ENCODE assay signal across 17 cellular contexts in the genomic region with DNA sequence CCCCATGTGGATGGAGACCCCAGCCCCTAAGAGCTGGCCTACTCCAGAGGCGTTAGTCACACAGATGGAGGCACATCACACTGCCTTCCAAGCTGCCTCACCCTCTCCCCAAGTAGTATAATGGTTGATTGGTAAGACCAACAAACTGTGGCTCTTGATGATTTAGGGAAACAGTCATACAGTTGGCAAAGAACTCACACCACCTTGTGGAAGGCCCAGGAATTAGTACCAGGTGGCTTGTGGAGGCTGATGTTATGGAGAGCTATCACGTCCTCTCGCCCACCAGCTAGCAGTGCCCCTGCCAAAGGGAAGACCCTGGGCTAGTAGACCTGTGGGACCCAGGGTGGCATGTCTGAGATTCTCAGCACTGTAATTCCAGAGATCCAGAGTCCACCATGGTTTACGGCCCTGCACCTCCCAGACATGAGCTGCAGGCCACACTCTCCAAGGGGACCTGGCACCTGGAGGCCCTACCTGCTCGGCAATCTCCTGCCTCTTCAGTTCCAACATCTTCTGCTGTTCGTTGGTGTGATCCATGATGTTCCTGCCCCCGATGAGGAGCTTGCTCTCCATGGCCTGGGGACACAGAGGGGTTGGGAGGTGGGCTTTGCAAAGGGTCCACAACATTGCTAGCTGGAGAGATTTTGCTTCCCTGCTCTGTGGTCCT. TPM values are rescaled to one million over a fixed set of nuclear protein-coding genes. Genes with fewer than 3 reads are reported as not detected.
DNase-seq lines count a peak whose midpoint lies in the region; TF ChIP-seq lines count a peak whose summit lies in the region.
"Had no signal": no experiment of that assay in that cellular context is flagged by ENCODE, and none has a peak within 500 bp of the region (broad histone marks: within the 10 kb centered on the region; RNA-seq: fewer than 3 reads in every experiment).

No MANE protein-coding gene starts in this region.

- CTCF ChIA-PET in A673 (lab: Charles Lee): no interaction called here

- H3K27me3 ChIP-seq in A673 (replicated peaks; ENCODE audit: insufficient read depth, low read depth, low read length, poor library complexity): no peaks in the 10 kb centered on the region
- H3K27me3 ChIP-seq: ascending aorta had no signal

- POLR2A ChIA-PET in A673 (lab: Charles Lee; ENCODE audit: low non-redundant PET): no interaction called here

- BruUV-seq in A673 (replicated peaks; lab: Mats Ljungman, UMichigan): no TSS peak

- TF ChIP-seq POLR2A in NB4 (IDR thresholded peaks at IDR 0.05; ENCODE audit: extremely low read depth, insufficient read length): no peak

- H3K9me3 ChIP-seq in A673 (ENCODE audit: low read depth, low read length, poor library complexity, severe bottlenecking): no peaks in the 10 kb centered on the region
- H3K9me3 ChIP-seq: ascending aorta had no signal

- H3K4me3 ChIP-seq in A673 (ENCODE audit: low read depth, low read length, poor library complexity, severe bottlenecking) (no peak overlapping the region), GM12865 (ENCODE audit: low read depth, low read length) (no peak overlapping the region), NB4 (ENCODE audit: low read depth, low read length) (no peak overlapping the region), choroid plexus epithelial cell (ENCODE audit: low read depth, low read length) (no peak overlapping the region)
- H3K4me3 ChIP-seq: ascending aorta had no signal

- peaks cover 11% of the 10 kb centered on the region for H3K4me1 ChIP-seq in A673 (ENCODE audit: insufficient read depth, low read length, poor library complexity, severe bottlenecking)
- H3K4me1 ChIP-seq: ascending aorta had no signal

- DNase-seq in A673 (ENCODE audit: low spot score): no peak
- DNase-seq in GM12865 (ENCODE audit: low read depth): no peak
- DNase-seq in NB4 (ENCODE audit: low read depth): peak; percentile 49
- DNase-seq in choroid plexus epithelial cell (ENCODE audit: low read depth): peak; percentile 26
- DNase-seq in 8988T: no peak
- no peak for DNase-seq in NCI-H226
- DNase-seq in NCI-H345 (lab: John Stamatoyannopoulos, UW): no peak
- DNase-seq in NCI-H1694 treated with DMSO at 0.1 percent for 48 hours (lab: John Stamatoyannopoulos, UW): no peak
- DNase-seq: activated CD4-positive, alpha-beta T cell treated with anti-CD3 and anti-CD28 coated beads for 4 hours; effector memory CD4-positive, alpha-beta T cell; islet precursor cell; KG1; stimulated activated CD4-positive, alpha-beta T cell treated with anti-CD3 and anti-CD28 coated beads, Interleukin-4, amount 100 ng/mL, for 24 hours; stimulated activated naive CD4-positive, alpha-beta T cell treated with Interleukin-2 at 50 U/mL for 16 hours; T-helper 1 cell had no signal

- H3K27ac ChIP-seq in A673 (ENCODE audit: low read depth, low read length, poor library complexity, severe bottlenecking): no peak overlapping the region
- H3K27ac ChIP-seq: ascending aorta, C4-2B had no signal

- 0 out of 2 replicates have a peak, but pooled peaks have one; percentile 27 for TF ChIP-seq CTCF in A673 (conservative IDR thresholded peaks at IDR 0.05; ENCODE audit: low read depth, low read length)
- TF ChIP-seq CTCF in GM12865 (IDR thresholded peaks at IDR 0.05; ENCODE audit: insufficient read depth, low read depth, low read length, missing control alignments): peak; percentile 7
- TF ChIP-seq CTCF in NB4 (IDR thresholded peaks at IDR 0.05; ENCODE audit: low read depth, low read length): peak; percentile 41
- peak; percentile 39 for TF ChIP-seq CTCF in choroid plexus epithelial cell (conservative IDR thresholded peaks at IDR 0.05; ENCODE audit: low read depth, low read length)

- H3K36me3 ChIP-seq in A673 (ENCODE audit: insufficient read depth, low read length, poor library complexity, severe bottlenecking): no peaks in the 10 kb centered on the region

- intact Hi-C loops in A673 (cut with micrococcal nuclease; ENCODE audit: unreplicated experiment): no loop called here

RNA-seq across cellular contexts. Expression of gene KIF3C, which starts 26.3 kb away (rescaled TPM):
- 39.5 and 46.2 TPM in 2 replicates for total RNA-seq in A673 (2021)

Comparison
In these comparisons a context has a peak if more than half of its experiments do, and no peak if none do; other contexts are left out.
1. DNase-seq: peak in NB4 (single experiment) and choroid plexus epithelial cell (single experiment); none in A673 (single experiment), GM12865 (single experiment), 8988T (single experiment), NCI-H226 (single experiment), NCI-H345 (single experiment) and NCI-H1694 treated with DMSO at 0.1 percent for 48 hours (single experiment).
2. Peak in every context shown above with its lines, with median percentiles within 50 percentile points of each other: CTCF ChIP-seq.